In genomic region chr12:57632369-57632897, GRCh38 we compare ENCODE assay signal across 9 cellular contexts. TPM values are rescaled to one million over a fixed set of nuclear protein-coding genes. Genes with fewer than 3 reads are reported as not detected.
DNase-seq lines count a peak whose midpoint lies in the region; ATAC-seq and TF ChIP-seq lines count a peak whose summit lies in the region.
"Had no signal": no experiment of that assay in that cellular context is flagged by ENCODE, and none has a peak within 500 bp of the region (broad histone marks: within the 10 kb centered on the region; RNA-seq: fewer than 3 reads in every experiment).

No MANE protein-coding gene starts in this region.

- no peak for ATAC-seq in HG03039 (IDR thresholded peaks at IDR 0.05; ENCODE audit: unreplicated experiment)

- H3K79me2 ChIP-seq in MM.1S (ENCODE audit: low read length) = peaks cover 10% of the 10 kb centered on the region; the same call in 1 of the 2 replicates
- no peaks in the 10 kb centered on the region for H3K79me2 ChIP-seq in smooth muscle cell (ENCODE audit: low read depth)

- DNase-seq in NCI-H748 (lab: John Stamatoyannopoulos, UW; ENCODE audit: unreplicated experiment) (peak; percentile 71), NCI-H748 treated with DMSO at 0.1 percent for 48 hours (lab: John Stamatoyannopoulos, UW) (no peak), MM.1S (peak; percentile 33), adipocyte (ENCODE audit: low read depth) (peak; percentile 56), iPS DF 6.9 (ENCODE audit: low read depth, low spot score) (no peak), smooth muscle cell (lab: John Stamatoyannopoulos, UW; ENCODE audit: unreplicated experiment) (no peak), AML-193 (lab: John Stamatoyannopoulos, UW) (no peak)

- peaks cover 11% of the 10 kb centered on the region; the same call in 1 of the 2 replicates for H3K4me1 ChIP-seq in MM.1S (ENCODE audit: low read length)
- no peaks in the 10 kb centered on the region for H3K4me1 ChIP-seq in adipocyte (ENCODE audit: control insufficient read depth, insufficient read depth, low read length)
- H3K4me1 ChIP-seq in iPS DF 6.9 (ENCODE audit: control insufficient read depth, insufficient read depth, low read length) = peaks cover 7% of the 10 kb centered on the region
- H3K4me1 ChIP-seq in smooth muscle cell (ENCODE audit: low read depth) = peaks cover 12% of the 10 kb centered on the region

- no peaks in the 10 kb centered on the region for H4K20me1 ChIP-seq in MM.1S (ENCODE audit: insufficient read depth, low read length)
- H4K20me1 ChIP-seq in smooth muscle cell (ENCODE audit: low read depth) = no peaks in the 10 kb centered on the region

- H3K9me3 ChIP-seq in MM.1S (replicated peaks; ENCODE audit: insufficient read depth, low read length) (no peaks in the 10 kb centered on the region), adipocyte (ENCODE audit: control insufficient read depth, low read length) (no peaks in the 10 kb centered on the region), iPS DF 6.9 (ENCODE audit: control insufficient read depth, insufficient read depth, low read length) (no peaks in the 10 kb centered on the region), smooth muscle cell (replicated peaks; ENCODE audit: low read depth) (no peaks in the 10 kb centered on the region)
- H3K9me3 ChIP-seq: adrenal gland had no signal

- TF ChIP-seq CTCF in MM.1S (IDR thresholded peaks at IDR 0.05; ENCODE audit: low read length) = no peak
- TF ChIP-seq CTCF in smooth muscle cell (IDR thresholded peaks at IDR 0.05; ENCODE audit: borderline replicate concordance, insufficient read depth, poor library complexity, severe bottlenecking) = no peak

- H3F3A ChIP-seq in MM.1S (ENCODE audit: insufficient read depth, low read length) (no peaks in the 10 kb centered on the region), smooth muscle cell (ENCODE audit: low read depth) (no peaks in the 10 kb centered on the region)

- no peaks in the 10 kb centered on the region for H3K9me2 ChIP-seq in MM.1S (replicated peaks; ENCODE audit: insufficient read depth, low read length)

- H2AFZ ChIP-seq in MM.1S (ENCODE audit: low read length) (peak overlapping the region; percentile 97), smooth muscle cell (ENCODE audit: low read depth) (peak overlapping the region; percentile 94)

- H3K36me3 ChIP-seq in MM.1S (replicated peaks; ENCODE audit: insufficient read depth, low read length) = no peaks in the 10 kb centered on the region
- no peaks in the 10 kb centered on the region for H3K36me3 ChIP-seq in adipocyte (ENCODE audit: control insufficient read depth, insufficient read depth, low read length, severe bottlenecking)
- no peaks in the 10 kb centered on the region for H3K36me3 ChIP-seq in iPS DF 6.9 (ENCODE audit: control insufficient read depth, insufficient read depth, low read length)
- no peaks in the 10 kb centered on the region for H3K36me3 ChIP-seq in smooth muscle cell (ENCODE audit: low read depth)
- H3K36me3 ChIP-seq: adrenal gland had no signal

- H3K4me3 ChIP-seq in MM.1S (ENCODE audit: low read length) (peak overlapping the region; percentile 96), adipocyte (ENCODE audit: low read length) (peak overlapping the region; percentile 64), iPS DF 6.9 (ENCODE audit: low read length) (peak overlapping the region; percentile 45; the same call in 1 of the 2 replicates), smooth muscle cell (peak overlapping the region; percentile 69)

- H3K27ac ChIP-seq in MM.1S (ENCODE audit: low read length) = no peak overlapping the region
- H3K27ac ChIP-seq in iPS DF 6.9 (ENCODE audit: low read length) = no peak overlapping the region
- no peak overlapping the region for H3K27ac ChIP-seq in smooth muscle cell (ENCODE audit: low read depth)
- H3K27ac ChIP-seq: adrenal gland had no signal

- H3K4me2 ChIP-seq in MM.1S (ENCODE audit: low read depth, low read length) (peak overlapping the region; percentile 90), smooth muscle cell (peak overlapping the region; percentile 97)

- H3K27me3 ChIP-seq in MM.1S (replicated peaks; ENCODE audit: insufficient read depth, low read length) = no peaks in the 10 kb centered on the region
- peaks cover 38% of the 10 kb centered on the region for H3K27me3 ChIP-seq in adipocyte (replicated peaks; ENCODE audit: control insufficient read depth, insufficient read depth, low read length)
- peaks cover 47% of the 10 kb centered on the region for H3K27me3 ChIP-seq in iPS DF 6.9 (ENCODE audit: control insufficient read depth, insufficient read depth, low read length)
- peaks cover 90% of the 10 kb centered on the region for H3K27me3 ChIP-seq in smooth muscle cell (ENCODE audit: low read depth)

- H3K9ac ChIP-seq in MM.1S (ENCODE audit: low read length) = peak overlapping the region; percentile 82
- H3K9ac ChIP-seq in adipocyte (ENCODE audit: low read length) = no peak overlapping the region
- H3K9ac ChIP-seq in smooth muscle cell (ENCODE audit: low read depth) = no peak overlapping the region

- WGBS in iPS DF 6.9 (ENCODE audit: insufficient coverage, insufficient read length) = no CpG with 5 or more reads among the region's 44 CpGs
- under 1% methylated on average over 29 of the region's 44 CpGs for WGBS in smooth muscle cell (ENCODE audit: low lambda C conversion rate)

RNA-seq across cellular contexts. Expression of gene B4GALNT1, which starts 0.6 kb away (rescaled TPM):
- 1.7 and 1.8 TPM in 2 replicates for total RNA-seq in smooth muscle cell
- 2.1 and 5.6 TPM in 2 replicates for polyA plus RNA-seq in smooth muscle cell

RNA-seq across cellular contexts. Expression of gene ARHGEF25, which starts 21.2 kb away (rescaled TPM):
- total RNA-seq in smooth muscle cell = 13.9 and 18.5 TPM in 2 replicates
- 1.5 and 3.8 TPM in 2 replicates for polyA plus RNA-seq in smooth muscle cell

RNA-seq across cellular contexts. Expression of gene DTX3, which starts 27.8 kb away (rescaled TPM):
- 28.9 and 29.4 TPM in 2 replicates for total RNA-seq in smooth muscle cell
- polyA plus RNA-seq in smooth muscle cell = 43.0 and 48.2 TPM in 2 replicates

RNA-seq across cellular contexts. Expression of gene PIP4K2C, which starts 41.4 kb away (rescaled TPM):
- total RNA-seq in smooth muscle cell = 39.5 and 53.8 TPM in 2 replicates
- polyA plus RNA-seq in smooth muscle cell = 33.3 and 41.1 TPM in 2 replicates

Comparison
In these comparisons a context has a peak if more than half of its experiments do, and no peak if none do; other contexts are left out.
1. DNase-seq: peak in NCI-H748 (single experiment), MM.1S (single experiment) and adipocyte (single experiment); none in NCI-H748 treated with DMSO at 0.1 percent for 48 hours (single experiment), iPS DF 6.9 (single experiment), smooth muscle cell (single experiment) and AML-193 (0 of 2).
2. H3K4me3 ChIP-seq: peak in every context shown above with its lines; median percentile 96 in MM.1S; 69 in smooth muscle cell; 64 in adipocyte; 45 in iPS DF 6.9.